8 cellular contexts compared by ENCODE assay signal in genomic region chr17:58514795-58515157, GRCh38.
A peak's percentile ranks its signal among the peaks of the same experiment; 100 is the strongest.
DNase-seq lines count a peak whose midpoint lies in the region; ATAC-seq and TF ChIP-seq lines count a peak whose summit lies in the region.

No MANE protein-coding gene starts in this region.

- H3K36me3 ChIP-seq in MM.1S (replicated peaks; ENCODE audit: insufficient read depth, low read length) = peaks cover 6% of the 10 kb centered on the region; the same call in 1 of the 2 replicates
- H3K36me3 ChIP-seq in duodenal mucosa (ENCODE audit: control insufficient read depth in 1 of 2, insufficient read depth in 2 of 2, low read length in 2 of 2) = peaks cover 17 to 27% of the 10 kb centered on the region in 2 donors

- peaks cover 5% of the 10 kb centered on the region for H3K27me3 Mint-ChIP-seq in nephron progenitor cell (ENCODE audit: low read depth, poor library complexity)

- H3K36me3 Mint-ChIP-seq in nephron progenitor cell (ENCODE audit: low read depth) = peaks cover 25% of the 10 kb centered on the region

- no peak overlapping the region for H3K27ac Mint-ChIP-seq in nephron progenitor cell

- H2AFZ ChIP-seq in MM.1S (ENCODE audit: low read length) = no peak overlapping the region

- peaks cover 49% of the 10 kb centered on the region for H3K4me1 Mint-ChIP-seq in nephron progenitor cell

- H3K4me1 ChIP-seq in MM.1S (ENCODE audit: low read length) (peaks cover 24% of the 10 kb centered on the region), duodenal mucosa (ENCODE audit: control insufficient read depth in 1 of 2, insufficient read depth in 2 of 2, low read length in 2 of 2) (peaks cover 37 to 40% of the 10 kb centered on the region in 2 donors)

- H3K27ac ChIP-seq in MM.1S (ENCODE audit: low read length) = no peak overlapping the region
- H3K27ac ChIP-seq in duodenal mucosa (ENCODE audit: low read depth, low read length) = peak overlapping the region; percentile 57

- no peaks in the 10 kb centered on the region for H3K9me2 ChIP-seq in MM.1S (replicated peaks; ENCODE audit: insufficient read depth, low read length)

- no peaks in the 10 kb centered on the region for H4K20me1 ChIP-seq in MM.1S (ENCODE audit: insufficient read depth, low read length)

- H3K4me3 ChIP-seq in AG10803 (ENCODE audit: low read length) (peak overlapping the region; percentile 70), MM.1S (ENCODE audit: low read length) (peak overlapping the region; percentile 33; the same call in 1 of the 2 replicates), duodenal mucosa (ENCODE audit: low read depth in 1 of 2, low read length in 2 of 2) (peak overlapping the region; percentile 71 to 82)

- H3K27me3 ChIP-seq in MM.1S (replicated peaks; ENCODE audit: insufficient read depth, low read length) (no peaks in the 10 kb centered on the region), duodenal mucosa (ENCODE audit: control insufficient read depth in 1 of 2, insufficient read depth in 2 of 2, low read length in 2 of 2) (no peaks in the 10 kb centered on the region)

- H3K9me3 ChIP-seq in MM.1S (replicated peaks; ENCODE audit: insufficient read depth, low read length) (no peaks in the 10 kb centered on the region), duodenal mucosa (ENCODE audit: control insufficient read depth in 1 of 2, low read length in 2 of 2) (no peaks in the 10 kb centered on the region)

- peak overlapping the region; percentile 23; the same call in 1 of the 2 replicates for H3K4me2 ChIP-seq in MM.1S (ENCODE audit: low read depth, low read length)

- TF ChIP-seq CTCF in AG10803 (conservative IDR thresholded peaks at IDR 0.05; ENCODE audit: low read length) (no peak), MM.1S (IDR thresholded peaks at IDR 0.05; ENCODE audit: low read length) (no peak), nephron progenitor cell (IDR thresholded peaks at IDR 0.05) (no peak)

- H3K4me3 Mint-ChIP-seq in nephron progenitor cell = peak overlapping the region; percentile 93

- H3K79me2 ChIP-seq in MM.1S (ENCODE audit: low read length) = peaks cover 43% of the 10 kb centered on the region

- H3K9ac ChIP-seq in MM.1S (ENCODE audit: low read length) = no peak overlapping the region
- H3K9ac ChIP-seq in duodenal mucosa (ENCODE audit: low read depth in 1 of 2, low read length in 2 of 2) = peak overlapping the region; percentile 61 to 67

- ATAC-seq in HG03342 (IDR thresholded peaks at IDR 0.05; ENCODE audit: unreplicated experiment) = no peak

- DNase-seq in AG10803 (ENCODE audit: low read depth) (no peak), MM.1S (no peak), nephron progenitor cell (no peak), dedifferentiated amniotic fluid mesenchymal stem cell (ENCODE audit: extremely low spot score) (no peak), SW480 (ENCODE audit: low spot score) (no peak)
- no peak for DNase-seq in stimulated activated naive CD4-positive, alpha-beta T cell (lab: John Stamatoyannopoulos, UW)

- H3F3A ChIP-seq in MM.1S (ENCODE audit: insufficient read depth, low read length) = peaks cover 33% of the 10 kb centered on the region

- H3K9me3 Mint-ChIP-seq in nephron progenitor cell = no peaks in the 10 kb centered on the region
